Comparison of ENCODE assay signal across 8 cellular contexts in the genomic region with DNA sequence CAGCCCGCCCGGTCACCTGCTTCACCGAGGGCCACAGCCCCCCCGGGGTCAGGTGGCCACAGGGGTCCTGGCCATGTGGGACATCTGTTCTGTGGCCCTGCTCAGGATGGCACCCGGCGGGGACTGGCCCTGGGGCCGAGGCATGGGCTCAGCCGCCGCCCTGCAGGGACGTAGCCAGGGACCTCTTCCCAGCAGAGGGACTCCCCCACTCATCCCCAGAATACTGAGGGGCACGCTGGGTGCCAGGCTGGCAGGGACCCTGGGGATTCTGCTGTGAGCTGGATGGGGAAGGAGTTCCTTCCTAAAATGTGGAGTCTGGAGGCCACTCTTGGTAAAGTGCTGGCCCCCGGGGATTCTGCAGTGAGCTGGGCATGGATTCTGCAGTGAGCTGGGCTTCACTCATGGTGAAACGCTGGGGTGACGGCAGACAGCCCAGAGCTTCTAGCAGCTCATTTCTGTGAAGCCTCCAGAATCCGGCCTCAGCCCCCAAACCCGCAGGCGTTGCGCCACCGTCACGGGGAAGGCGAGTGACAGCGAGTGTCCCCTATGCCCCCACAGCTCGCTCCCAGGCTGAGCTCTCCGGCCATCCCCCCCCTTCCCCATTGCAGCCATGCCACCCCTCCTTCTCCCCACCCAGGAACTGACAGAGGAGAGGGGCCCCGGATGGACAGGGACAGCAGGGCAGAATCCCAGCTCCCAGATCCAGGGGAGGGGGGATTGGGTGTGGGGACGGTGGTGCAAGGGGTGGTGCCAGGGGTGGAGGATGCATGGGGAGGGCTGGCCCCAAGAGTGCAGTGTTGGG. TPM values are rescaled to one million over a fixed set of nuclear protein-coding genes. Genes with fewer than 3 reads are reported as not detected.
DNase-seq lines count a peak whose midpoint lies in the region; ATAC-seq and TF ChIP-seq lines count a peak whose summit lies in the region.

No MANE protein-coding gene starts in this region.

- H3K27me3 ChIP-seq in OCI-LY3 (ENCODE audit: low read depth, low read length) (peaks cover 4% of the 10 kb centered on the region; the same call in 1 of the 2 replicates), gastroesophageal sphincter (peaks cover 39% of the 10 kb centered on the region), osteoblast (ENCODE audit: insufficient read depth, low read length) (no peaks in the 10 kb centered on the region), foreskin keratinocyte (no peaks in the 10 kb centered on the region)

- H3K9me3 Mint-ChIP-seq in T-helper 1 cell treated with Interleukin-12 subunit alpha and Interleukin-12 subunit beta and Interleukin-4 antibody, amounts not matched to agents 30 μg/mL and 1 μg/mL, for 36 hours, result no peaks in the 10 kb centered on the region
- H3K9me3 Mint-ChIP-seq in stimulated activated memory B cell treated with anti-CD40 and anti-IgM and Interleukin-4, amounts not matched to agents 10 μg/mL and 1 μg/mL and 100 μg/mL, for 72 hours, result no peaks in the 10 kb centered on the region

- H3K4me3 ChIP-seq in OCI-LY3 (ENCODE audit: low read length) (peak overlapping the region; percentile 90; the same call in 1 of the 2 replicates), gastroesophageal sphincter (peak overlapping the region in 1 of 2 donors; percentile 43), osteoblast (ENCODE audit: insufficient read depth, low read length) (no peak overlapping the region)

- ATAC-seq in gastroesophageal sphincter (peak; percentile 20), foreskin keratinocyte (no peak)
- ATAC-seq in stimulated activated memory B cell treated with anti-CD40 and anti-IgM and Interleukin-4, amounts not matched to agents 10 μg/mL and 1 μg/mL and 100 μg/mL, for 72 hours, result peak; percentile 4

- H3K4me2 ChIP-seq in OCI-LY3 (ENCODE audit: low read length), result peak overlapping the region; percentile 81
- no peak overlapping the region for H3K4me2 ChIP-seq in osteoblast (ENCODE audit: insufficient read depth, low read length)

- no peaks in the 10 kb centered on the region for H4K20me1 ChIP-seq in OCI-LY3 (ENCODE audit: insufficient read depth, low read length)
- H4K20me1 ChIP-seq in osteoblast (ENCODE audit: insufficient read depth, low read length), result no peaks in the 10 kb centered on the region

- TF ChIP-seq EP300 in gastroesophageal sphincter (IDR thresholded peaks at IDR 0.05), result no peak

- peak overlapping the region; percentile 58 for H3K27ac Mint-ChIP-seq in T-helper 1 cell treated with Interleukin-12 subunit alpha and Interleukin-12 subunit beta and Interleukin-4 antibody, amounts not matched to agents 30 μg/mL and 1 μg/mL, for 36 hours
- peak overlapping the region; percentile 93 for H3K27ac Mint-ChIP-seq in stimulated activated memory B cell treated with anti-CD40 and anti-IgM and Interleukin-4, amounts not matched to agents 10 μg/mL and 1 μg/mL and 100 μg/mL, for 72 hours

- H3K9me3 ChIP-seq in OCI-LY3 (ENCODE audit: insufficient read depth, low read length) (0 out of 2 replicates have a peak, but pooled peaks cover 4% of the 10 kb centered on the region), gastroesophageal sphincter (no peaks in the 10 kb centered on the region), osteoblast (ENCODE audit: low read depth, low read length) (no peaks in the 10 kb centered on the region)

- peaks cover 65% of the 10 kb centered on the region for H3K4me1 Mint-ChIP-seq in T-helper 1 cell treated with Interleukin-12 subunit alpha and Interleukin-12 subunit beta and Interleukin-4 antibody, amounts not matched to agents 30 μg/mL and 1 μg/mL, for 36 hours (ENCODE audit: low read depth)
- peaks cover 89% of the 10 kb centered on the region for H3K4me1 Mint-ChIP-seq in stimulated activated memory B cell treated with anti-CD40 and anti-IgM and Interleukin-4, amounts not matched to agents 10 μg/mL and 1 μg/mL and 100 μg/mL, for 72 hours

- H3K79me2 ChIP-seq in OCI-LY3 (ENCODE audit: low read length) (peaks cover 6% of the 10 kb centered on the region; the same call in 1 of the 2 replicates), osteoblast (ENCODE audit: insufficient read depth, low read length) (no peaks in the 10 kb centered on the region)

- DNase-seq in T-helper 1 cell (no peak), osteoblast (ENCODE audit: insufficient read length, low spot score, missing footprints) (no peak), foreskin keratinocyte (no peak), mucosa of gallbladder (ENCODE audit: low spot score) (no peak)

- no peak overlapping the region for H2AFZ ChIP-seq in OCI-LY3 (ENCODE audit: low read depth, low read length)
- no peak overlapping the region for H2AFZ ChIP-seq in osteoblast (ENCODE audit: low read length)

- no peaks in the 10 kb centered on the region for H3K27me3 Mint-ChIP-seq in T-helper 1 cell treated with Interleukin-12 subunit alpha and Interleukin-12 subunit beta and Interleukin-4 antibody, amounts not matched to agents 30 μg/mL and 1 μg/mL, for 36 hours (ENCODE audit: low read depth)
- H3K27me3 Mint-ChIP-seq in stimulated activated memory B cell treated with anti-CD40 and anti-IgM and Interleukin-4, amounts not matched to agents 10 μg/mL and 1 μg/mL and 100 μg/mL, for 72 hours, result no peaks in the 10 kb centered on the region

- TF ChIP-seq POLR2A in gastroesophageal sphincter (IDR thresholded peaks at IDR 0.05), result no peak

- H3K4me3 Mint-ChIP-seq in T-helper 1 cell treated with Interleukin-12 subunit alpha and Interleukin-12 subunit beta and Interleukin-4 antibody, amounts not matched to agents 30 μg/mL and 1 μg/mL, for 36 hours, result peak overlapping the region; percentile 99
- H3K4me3 Mint-ChIP-seq in stimulated activated memory B cell treated with anti-CD40 and anti-IgM and Interleukin-4, amounts not matched to agents 10 μg/mL and 1 μg/mL and 100 μg/mL, for 72 hours, result peak overlapping the region; percentile 88

- H3K9ac ChIP-seq in OCI-LY3 (ENCODE audit: low read length), result peak overlapping the region; percentile 73; the same call in 1 of the 2 replicates

- 0% methylated on average over 1 of the region's 26 CpGs; no CpG with 5 or more reads in 1 of the 2 donors for WGBS in gastroesophageal sphincter (ENCODE audit: low coverage in 1 of 2), 2 donors

- no peak overlapping the region for H3K27ac ChIP-seq in OCI-LY3 (ENCODE audit: low read length)
- H3K27ac ChIP-seq in gastroesophageal sphincter, result no peak overlapping the region
- H3K27ac ChIP-seq in osteoblast (ENCODE audit: low read depth, low read length), result no peak overlapping the region
- H3K27ac ChIP-seq in foreskin keratinocyte, result no peak overlapping the region

- H3K36me3 ChIP-seq in OCI-LY3 (replicated peaks; ENCODE audit: low read depth, low read length) (no peaks in the 10 kb centered on the region), gastroesophageal sphincter (no peaks in the 10 kb centered on the region), osteoblast (ENCODE audit: insufficient read depth, low read length) (no peaks in the 10 kb centered on the region)

- TF ChIP-seq CTCF in OCI-LY3 (IDR thresholded peaks at IDR 0.05; ENCODE audit: low read depth, low read length) (no peak), gastroesophageal sphincter (IDR thresholded peaks at IDR 0.05) (no peak), osteoblast (IDR thresholded peaks at IDR 0.05; ENCODE audit: extremely low read depth, low read depth, low read length) (no peak), foreskin keratinocyte (conservative IDR thresholded peaks at IDR 0.05) (no peak)

- H3K4me1 ChIP-seq in OCI-LY3 (ENCODE audit: low read length) (no peaks in the 10 kb centered on the region), gastroesophageal sphincter (no peaks in the 10 kb centered on the region), osteoblast (ENCODE audit: insufficient read depth, low read length) (peaks cover under 1% of the 10 kb centered on the region), foreskin keratinocyte (peaks cover 16% of the 10 kb centered on the region)

- peaks cover 40% of the 10 kb centered on the region for H3K36me3 Mint-ChIP-seq in T-helper 1 cell treated with Interleukin-12 subunit alpha and Interleukin-12 subunit beta and Interleukin-4 antibody, amounts not matched to agents 30 μg/mL and 1 μg/mL, for 36 hours (ENCODE audit: low read depth)
- peaks cover 6% of the 10 kb centered on the region for H3K36me3 Mint-ChIP-seq in stimulated activated memory B cell treated with anti-CD40 and anti-IgM and Interleukin-4, amounts not matched to agents 10 μg/mL and 1 μg/mL and 100 μg/mL, for 72 hours

RNA-seq across cellular contexts. Expression of a gene that starts 1.4 kb away (rescaled TPM):
- total RNA-seq in gastroesophageal sphincter (100 to 1,000 TPM in 1 of 4 donors, 10 to 100 TPM in 3; 10.4 to 112 (median 41.4) TPM), osteoblast (13.3 and 15.2 TPM in 2 replicates), foreskin keratinocyte (6.4 and 6.5 TPM in 2 replicates), mucosa of gallbladder (84.5 TPM)
- polyA plus RNA-seq in foreskin keratinocyte, result 5.0 and 5.2 TPM in 2 replicates

RNA-seq across cellular contexts. Expression of a gene that starts 20.5 kb away (rescaled TPM):
- total RNA-seq in gastroesophageal sphincter (10 to 100 TPM; 15.7 to 53.9 (median 36.4) TPM), osteoblast (9.4 and 10.9 TPM in 2 replicates), foreskin keratinocyte (39.7 and 54.7 TPM in 2 replicates), mucosa of gallbladder (34.6 TPM)
- 54.8 and 73.8 TPM in 2 replicates for polyA plus RNA-seq in foreskin keratinocyte

RNA-seq across cellular contexts. Expression of a gene that starts 45.8 kb away (rescaled TPM):
- total RNA-seq in gastroesophageal sphincter (100 to 1,000 TPM; 217 to 419 (median 313) TPM), osteoblast (413 and 480 TPM in 2 replicates), foreskin keratinocyte (116 and 149 TPM in 2 replicates), mucosa of gallbladder (295 TPM)
- polyA plus RNA-seq in foreskin keratinocyte, result 92.9 and 104 TPM in 2 replicates
